In the genomic region with DNA sequence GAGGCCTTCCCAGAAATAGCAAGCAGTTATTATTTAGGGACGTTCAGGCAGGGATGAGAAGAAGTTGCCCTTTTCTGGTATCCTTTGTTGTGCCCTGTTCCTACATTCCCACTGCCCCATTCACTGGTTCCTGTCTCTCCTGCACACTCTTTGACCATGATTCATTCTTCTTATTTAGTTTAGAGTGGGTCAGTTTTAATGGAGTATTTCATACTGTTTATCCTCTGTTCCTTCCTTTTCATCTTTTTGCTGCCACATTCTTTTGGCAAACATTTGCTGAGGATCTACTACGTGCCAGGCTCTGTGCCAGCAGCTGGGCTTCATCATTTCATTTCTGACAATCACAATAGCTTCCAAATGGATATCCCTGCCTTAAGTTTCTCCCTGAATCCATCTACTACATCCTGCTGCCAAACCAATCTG, we compare ENCODE assay signal across 16 cellular contexts. TPM values are rescaled to one million over a fixed set of nuclear protein-coding genes. Genes with fewer than 3 reads are reported as not detected.
DNase-seq lines count a peak whose midpoint lies in the region; ATAC-seq and TF ChIP-seq lines count a peak whose summit lies in the region.
"Had no signal": no experiment of that assay in that cellular context is flagged by ENCODE, and none has a peak within 500 bp of the region (broad histone marks: within the 10 kb centered on the region; RNA-seq: fewer than 3 reads in every experiment).

No MANE protein-coding gene starts in this region.

- no peak overlapping the region for H2BK5ac ChIP-seq in H9 (ENCODE audit: insufficient read length, low read length)

- H4K8ac ChIP-seq in H9 (replicated peaks; ENCODE audit: insufficient read length, low read depth, low read length), result no peak overlapping the region

- no peak overlapping the region for H2BK12ac ChIP-seq in H9 (ENCODE audit: insufficient read length, low read depth, low read length)

- no peaks in the 10 kb centered on the region for H3K27me3 Mint-ChIP-seq in neural progenitor cell (ENCODE audit: insufficient read depth, low read depth)
- H3K27me3 Mint-ChIP-seq in H9 (ENCODE audit: low read depth), result no peaks in the 10 kb centered on the region

- no peak overlapping the region for H3K14ac ChIP-seq in H9 (ENCODE audit: insufficient read depth, low read length)

- H3K9me3 ChIP-seq in neural progenitor cell (ENCODE audit: low read depth), result no peaks in the 10 kb centered on the region
- H3K9me3 ChIP-seq in H9 (ENCODE audit: control insufficient read depth, low read depth, low read length), result no peaks in the 10 kb centered on the region
- no peaks in the 10 kb centered on the region for H3K9me3 ChIP-seq in aorta (ENCODE audit: control insufficient read depth, low read length)

- H3K27ac Mint-ChIP-seq in neural progenitor cell (peak overlapping the region; percentile 29), H9 (no peak overlapping the region)
- H3K27ac Mint-ChIP-seq: activated naive CD8-positive, alpha-beta T cell treated with anti-CD3 and anti-CD28 coated beads for 36 hours; CD14-positive monocyte; stimulated activated memory B cell treated with anti-CD40 and anti-IgM and Interleukin-4, amounts not matched to agents 10 μg/mL and 1 μg/mL and 100 μg/mL, for 72 hours had no signal

- no peak overlapping the region for H3K4me3 ChIP-seq in AG10803 (ENCODE audit: low read length)
- no peak overlapping the region for H3K4me3 ChIP-seq in neural progenitor cell
- H3K4me3 ChIP-seq in coronary artery, result no peak overlapping the region
- no peak overlapping the region for H3K4me3 ChIP-seq in aorta (ENCODE audit: low read length in 2 of 2)

- ATAC-seq in aorta (ENCODE audit: low FRiP score), result no peak
- ATAC-seq: activated CD4-positive, CD25-positive, alpha-beta regulatory T cell treated with anti-CD3 and anti-CD28 coated beads, Interleukin-2, amount 50 U/mL, for 24 hours; stimulated activated memory B cell treated with anti-CD40 and anti-IgM and Interleukin-4, amounts not matched to agents 10 μg/mL and 1 μg/mL and 100 μg/mL, for 72 hours had no signal

- H3K4me1 ChIP-seq in neural progenitor cell (peaks cover 34% of the 10 kb centered on the region), H9 (ENCODE audit: insufficient read depth, low read length) (no peaks in the 10 kb centered on the region; the same call in 1 of the 2 replicates), aorta (ENCODE audit: control insufficient read depth in 1 of 2, insufficient read depth in 2 of 2, low read length in 2 of 2) (no peaks in the 10 kb centered on the region)

- H2BK15ac ChIP-seq in H9 (ENCODE audit: low read depth, low read length), result no peak overlapping the region

- H3K4me3 Mint-ChIP-seq in neural progenitor cell, result no peak overlapping the region
- H3K4me3 Mint-ChIP-seq in H9, result no peak overlapping the region
- H3K4me3 Mint-ChIP-seq: activated naive CD8-positive, alpha-beta T cell treated with anti-CD3 and anti-CD28 coated beads for 36 hours; CD14-positive monocyte; stimulated activated memory B cell treated with anti-CD40 and anti-IgM and Interleukin-4, amounts not matched to agents 10 μg/mL and 1 μg/mL and 100 μg/mL, for 72 hours had no signal

- no peak overlapping the region for H2AK5ac ChIP-seq in H9 (ENCODE audit: insufficient read length, low read length)

- H3K4me1 Mint-ChIP-seq in neural progenitor cell (peaks cover 18% of the 10 kb centered on the region), H9 (peaks cover 14 to 16% of the 10 kb centered on the region in 2 experiments)
- H3K4me1 Mint-ChIP-seq: stimulated activated memory B cell treated with anti-CD40 and anti-IgM and Interleukin-4, amounts not matched to agents 10 μg/mL and 1 μg/mL and 100 μg/mL, for 72 hours had no signal

- no peak overlapping the region for H3K4ac ChIP-seq in H9 (ENCODE audit: low read depth, low read length)

- H3K18ac ChIP-seq in H9 (ENCODE audit: insufficient read length, low read depth, low read length), result no peak overlapping the region

- no peak overlapping the region for H3K56ac ChIP-seq in H9 (ENCODE audit: insufficient read length, low read depth, low read length)

- no peak overlapping the region for H2BK120ac ChIP-seq in H9 (ENCODE audit: low read depth, low read length, poor library complexity, severe bottlenecking)

- H2BK20ac ChIP-seq in H9 (ENCODE audit: low read depth, low read length, poor library complexity, severe bottlenecking), result no peak overlapping the region

- H3K36me3 Mint-ChIP-seq in neural progenitor cell (no peaks in the 10 kb centered on the region), H9 (ENCODE audit: insufficient read depth in 1 of 3, low read depth in 3 of 3) (no peaks in the 10 kb centered on the region; a peak in 2 of 7 replicates)
- H3K36me3 Mint-ChIP-seq: activated naive CD8-positive, alpha-beta T cell treated with anti-CD3 and anti-CD28 coated beads for 36 hours; CD14-positive monocyte; stimulated activated memory B cell treated with anti-CD40 and anti-IgM and Interleukin-4, amounts not matched to agents 10 μg/mL and 1 μg/mL and 100 μg/mL, for 72 hours had no signal

- peak overlapping the region; percentile 64 for H2AFZ ChIP-seq in neural progenitor cell (replicated peaks)
- H2AFZ ChIP-seq in H9 (ENCODE audit: low read length), result no peak overlapping the region

- H3T11ph ChIP-seq in H9 (ENCODE audit: low read length), result no peak overlapping the region

- no peak overlapping the region for H4K91ac ChIP-seq in H9 (ENCODE audit: insufficient read length, low read depth, low read length)

- H3K23me2 ChIP-seq in H9 (ENCODE audit: insufficient read length, low read depth, low read length, poor library complexity, severe bottlenecking), result no peaks in the 10 kb centered on the region

- H4K5ac ChIP-seq in H9 (ENCODE audit: insufficient read length, low read depth, low read length), result no peak overlapping the region

- no peaks in the 10 kb centered on the region for H3K79me2 ChIP-seq in neural progenitor cell (ENCODE audit: low read depth)
- no peaks in the 10 kb centered on the region for H3K79me2 ChIP-seq in H9 (ENCODE audit: insufficient read depth, low read length)

- peak overlapping the region; percentile 53 for H3K4me2 ChIP-seq in neural progenitor cell
- H3K4me2 ChIP-seq in H9 (ENCODE audit: insufficient read depth, insufficient read length, low read length), result no peak overlapping the region

- H3K79me1 ChIP-seq in H9 (ENCODE audit: insufficient read depth, low read depth, low read length, poor library complexity, severe bottlenecking), result no peaks in the 10 kb centered on the region

- peaks cover 4% of the 10 kb centered on the region for H3K27me3 ChIP-seq in neural progenitor cell
- no peaks in the 10 kb centered on the region for H3K27me3 ChIP-seq in H9 (ENCODE audit: insufficient read depth, low read length)
- H3K27me3 ChIP-seq in aorta (ENCODE audit: control insufficient read depth in 1 of 2, insufficient read depth in 2 of 2, low read length in 1 of 2), result no peaks in the 10 kb centered on the region

- H4K20me1 ChIP-seq in neural progenitor cell (ENCODE audit: low read depth), result no peaks in the 10 kb centered on the region
- no peaks in the 10 kb centered on the region for H4K20me1 ChIP-seq in H9 (ENCODE audit: control insufficient read depth, insufficient read depth, insufficient read length)

- peaks cover 5% of the 10 kb centered on the region for H3F3A ChIP-seq in neural progenitor cell (ENCODE audit: low read depth)

- H3K9ac ChIP-seq in neural progenitor cell (no peak overlapping the region), H9 (ENCODE audit: extremely low read depth, insufficient read length, low read length) (no peak overlapping the region)

- H3K27ac ChIP-seq in epithelial cell of prostate, result peak overlapping the region; percentile 5
- H3K27ac ChIP-seq in neural progenitor cell, result no peak overlapping the region
- no peak overlapping the region for H3K27ac ChIP-seq in H9 (ENCODE audit: insufficient read length, low read depth, low read length)
- peak overlapping the region in 1 of 2 donors; percentile 36 for H3K27ac ChIP-seq in coronary artery
- no peak overlapping the region for H3K27ac ChIP-seq in aorta (ENCODE audit: low read depth in 1 of 2, low read length in 2 of 2)

- intact Hi-C loops in aorta (cut with DNase I), result no loop called here

- no peak for TF ChIP-seq CTCF in AG10803 (conservative IDR thresholded peaks at IDR 0.05; ENCODE audit: low read length)
- no peak for TF ChIP-seq CTCF in neural progenitor cell (IDR thresholded peaks at IDR 0.05)
- no peak for TF ChIP-seq CTCF in H9 (conservative IDR thresholded peaks at IDR 0.05)
- TF ChIP-seq CTCF in coronary artery (IDR thresholded peaks at IDR 0.05), result no peak

- DNase-seq in AG10803 (ENCODE audit: low read depth) (peak; percentile 60), NCI-H1694 treated with DMSO at 0.1 percent for 48 hours (lab: John Stamatoyannopoulos, UW) (peak; percentile 28), epithelial cell of prostate (ENCODE audit: low read depth, low spot score) (no peak), neural progenitor cell (ENCODE audit: low spot score) (no peak), iPS-NIHi11 (ENCODE audit: low spot score) (no peak), H9 (no peak), coronary artery (ENCODE audit: low spot score) (no peak), aorta (no peak)
- DNase-seq: activated naive CD8-positive, alpha-beta T cell treated with anti-CD3 and anti-CD28 coated beads for 36 hours; cortex of kidney; Kasumi-1; retina; stimulated activated CD4-positive, alpha-beta T cell treated with anti-CD3 and anti-CD28 coated beads, Interleukin-4, amount 100 ng/mL, for 24 hours had no signal

- H3K9me3 Mint-ChIP-seq in neural progenitor cell (no peaks in the 10 kb centered on the region), H9 (no peaks in the 10 kb centered on the region)
- H3K9me3 Mint-ChIP-seq: activated naive CD8-positive, alpha-beta T cell treated with anti-CD3 and anti-CD28 coated beads for 36 hours; CD14-positive monocyte; stimulated activated memory B cell treated with anti-CD40 and anti-IgM and Interleukin-4, amounts not matched to agents 10 μg/mL and 1 μg/mL and 100 μg/mL, for 72 hours had no signal

- no peaks in the 10 kb centered on the region for H3K36me3 ChIP-seq in neural progenitor cell
- peaks cover 0 to under 1% of the 10 kb centered on the region in 2 donors for H3K36me3 ChIP-seq in aorta (ENCODE audit: control insufficient read depth in 1 of 2, insufficient read depth in 2 of 2, low read length in 1 of 2)

- no peak overlapping the region for H3K23ac ChIP-seq in H9 (ENCODE audit: insufficient read length, low read depth, low read length)

- whole genome bisulfite sequencing in H9 (ENCODE audit: extremely low coverage, insufficient read length, low lambda C conversion rate), result no CpG with 5 or more reads among the region's 2 CpGs
- WGBS in aorta, 2 donors, result 46 to 52% methylated on average over 2 of the region's 2 CpGs

RNA-seq across cellular contexts. Expression of a gene that starts 11.8 kb away (rescaled TPM):
- total RNA-seq in neural progenitor cell (ENCODE audit: low replicate concordance) (205 and 292 TPM in 2 replicates), H9 (2021) (112 and 113 TPM in 2 replicates), aorta (100 to 1,000 TPM; 152 to 169 TPM)
- polyA plus RNA-seq in aorta, result 100 to 1,000 TPM; 245 to 333 TPM

RNA-seq across cellular contexts. Expression of a gene that starts 55.3 kb away (rescaled TPM):
- total RNA-seq in neural progenitor cell (ENCODE audit: low replicate concordance) (23.5 and 191 TPM in 2 replicates), H9 (2021) (10.9 TPM in 2 replicates), aorta (1 to 10 TPM; 5.2 to 7.6 TPM)
- polyA plus RNA-seq in aorta, result 1 to 10 TPM in 1 of 2 donors, under 1 TPM in 1; 0.75 to 2.1 TPM

Comparison
In these comparisons a context has a peak if more than half of its experiments do, and no peak if none do; other contexts are left out.
1. DNase-seq: peak in AG10803 (single experiment) and NCI-H1694 treated with DMSO at 0.1 percent for 48 hours (single experiment); none in epithelial cell of prostate (single experiment), neural progenitor cell (single experiment), iPS-NIHi11 (single experiment), H9 (single experiment), coronary artery (single experiment) and aorta (0 of 2).